12 cellular contexts compared by ENCODE assay signal in the genomic region with DNA sequence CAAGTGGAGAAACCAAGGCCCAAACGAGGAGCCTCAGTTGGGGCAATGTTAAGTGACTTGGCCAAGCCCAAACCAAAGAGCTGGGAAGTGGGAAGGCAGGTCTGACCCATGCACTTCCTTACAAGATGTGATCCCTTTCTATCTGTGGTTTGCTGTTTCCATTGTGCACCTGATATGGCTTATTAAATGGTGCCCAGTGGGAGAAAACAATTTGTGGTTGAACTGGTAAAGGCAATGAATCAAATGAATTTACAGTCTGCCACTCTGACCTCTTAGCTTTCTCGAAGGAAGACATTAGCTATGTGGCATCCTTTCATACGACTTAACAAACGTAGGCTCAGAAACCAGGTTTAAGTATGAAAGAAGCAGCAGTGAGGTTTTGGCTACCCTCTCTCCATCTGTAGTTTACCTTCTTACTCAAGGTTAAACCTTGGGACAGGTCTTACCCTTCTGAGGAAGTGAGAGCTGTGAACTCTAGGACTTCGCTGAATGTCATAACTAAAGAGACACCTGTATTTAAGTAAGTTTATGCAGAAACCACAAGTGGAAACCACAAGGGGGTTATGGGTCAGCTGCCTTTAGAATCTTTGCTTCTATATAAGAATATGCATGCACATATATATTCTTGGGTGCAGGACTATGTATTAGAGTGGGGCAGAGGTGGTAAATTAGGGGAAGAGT.
A peak's percentile ranks its signal among the peaks of the same experiment; 100 is the strongest.
DNase-seq lines count a peak whose midpoint lies in the region; ATAC-seq, FAIRE-seq and TF ChIP-seq lines count a peak whose summit lies in the region.
"Had no signal": no experiment of that assay in that cellular context is flagged by ENCODE, and none has a peak within 500 bp of the region (broad histone marks: within the 10 kb centered on the region; RNA-seq: fewer than 3 reads in every experiment).

No MANE protein-coding gene starts in this region.

- peak; percentile 11 for DNase-seq in GM19240 (ENCODE audit: insufficient read length, low spot score)
- no peak for DNase-seq in stimulated activated effector memory CD8-positive, alpha-beta T cell treated with anti-CD3 and anti-CD28 coated beads, Interleukin-12 subunit alpha, Interleukin-12 subunit beta, amount 100 ng/mL, for 72 hours (ENCODE audit: low spot score in 2 of 2)
- DNase-seq in activated CD8-positive, alpha-beta memory T cell treated with anti-CD3 and anti-CD28 coated beads for 24 hours, result no peak
- no peak for DNase-seq in mesothelial cell of epicardium (ENCODE audit: low spot score in 2 of 2, unreplicated experiment in 2 of 2)
- DNase-seq in NCI-H510A (lab: John Stamatoyannopoulos, UW), result no peak
- no peak for DNase-seq in frontal cortex (ENCODE audit: low spot score in 2 of 2)
- DNase-seq: activated CD4-positive, alpha-beta T cell treated with anti-CD3 and anti-CD28 coated beads for 36 hours; activated naive CD4-positive, alpha-beta T cell treated with Interleukin-2 at 50 U/mL for 16 hours had no signal

- no peak overlapping the region for H3K4me3 Mint-ChIP-seq in stimulated activated effector memory CD8-positive, alpha-beta T cell treated with anti-CD3 and anti-CD28 coated beads, Interleukin-12 subunit alpha, Interleukin-12 subunit beta, amount 100 ng/mL, for 72 hours
- H3K4me3 Mint-ChIP-seq in mesothelial cell of epicardium, result no peak overlapping the region
- H3K4me3 Mint-ChIP-seq: activated CD4-positive, alpha-beta T cell treated with anti-CD3 and anti-CD28 coated beads for 36 hours had no signal

- H3K27ac Mint-ChIP-seq in stimulated activated effector memory CD8-positive, alpha-beta T cell treated with anti-CD3 and anti-CD28 coated beads, Interleukin-12 subunit alpha, Interleukin-12 subunit beta, amount 100 ng/mL, for 72 hours, result no peak overlapping the region
- no peak overlapping the region for H3K27ac Mint-ChIP-seq in mesothelial cell of epicardium
- H3K27ac Mint-ChIP-seq: activated CD4-positive, alpha-beta T cell treated with anti-CD3 and anti-CD28 coated beads for 36 hours had no signal

- H3K4me1 Mint-ChIP-seq in stimulated activated effector memory CD8-positive, alpha-beta T cell treated with anti-CD3 and anti-CD28 coated beads, Interleukin-12 subunit alpha, Interleukin-12 subunit beta, amount 100 ng/mL, for 72 hours, result no peaks in the 10 kb centered on the region
- peaks cover 27% of the 10 kb centered on the region for H3K4me1 Mint-ChIP-seq in mesothelial cell of epicardium
- H3K4me1 Mint-ChIP-seq: activated CD4-positive, alpha-beta T cell treated with anti-CD3 and anti-CD28 coated beads for 36 hours had no signal

- H3K9me3 Mint-ChIP-seq in stimulated activated effector memory CD8-positive, alpha-beta T cell treated with anti-CD3 and anti-CD28 coated beads, Interleukin-12 subunit alpha, Interleukin-12 subunit beta, amount 100 ng/mL, for 72 hours, result peaks cover 3% of the 10 kb centered on the region
- no peaks in the 10 kb centered on the region for H3K9me3 Mint-ChIP-seq in mesothelial cell of epicardium

- peak; percentile 86 for ATAC-seq in HG02678 (IDR thresholded peaks at IDR 0.05; ENCODE audit: unreplicated experiment)
- peak; percentile 92 for ATAC-seq in HG03439 (IDR thresholded peaks at IDR 0.05; ENCODE audit: unreplicated experiment)
- peak; percentile 21 for ATAC-seq in stimulated activated effector memory CD8-positive, alpha-beta T cell treated with anti-CD3 and anti-CD28 coated beads, Interleukin-12 subunit alpha, Interleukin-12 subunit beta, amount 100 ng/mL, for 72 hours
- ATAC-seq: activated CD4-positive, alpha-beta T cell treated with anti-CD3 and anti-CD28 coated beads for 36 hours; HepG2 had no signal

- TF ChIP-seq CTCF in mesothelial cell of epicardium (IDR thresholded peaks at IDR 0.05; ENCODE audit: unreplicated experiment), result no peak

- FAIRE-seq in frontal cortex (lab: Jason Lieb, UNC), result no peak
- FAIRE-seq: GM18507, HepG2 had no signal

- H3K36me3 Mint-ChIP-seq in stimulated activated effector memory CD8-positive, alpha-beta T cell treated with anti-CD3 and anti-CD28 coated beads, Interleukin-12 subunit alpha, Interleukin-12 subunit beta, amount 100 ng/mL, for 72 hours, result no peaks in the 10 kb centered on the region
- H3K36me3 Mint-ChIP-seq in mesothelial cell of epicardium, result no peaks in the 10 kb centered on the region

- H3K27me3 Mint-ChIP-seq in mesothelial cell of epicardium (ENCODE audit: low read depth), result no peaks in the 10 kb centered on the region
- H3K27me3 Mint-ChIP-seq: activated CD4-positive, alpha-beta T cell treated with anti-CD3 and anti-CD28 coated beads for 36 hours had no signal

Comparison
In these comparisons a context has a peak if more than half of its experiments do, and no peak if none do; other contexts are left out.
1. ATAC-seq: peak in every context shown above with its lines; median percentile 92 in HG03439; 86 in HG02678; 21 in stimulated activated effector memory CD8-positive, alpha-beta T cell treated with anti-CD3 and anti-CD28 coated beads, Interleukin-12 subunit alpha, Interleukin-12 subunit beta, amount 100 ng/mL, for 72 hours.